In genomic region chr1:117709398-117709797, GRCh38 we compare ENCODE assay signal across 17 cellular contexts.
"Had no signal": no experiment of that assay in that cellular context is flagged by ENCODE, and none has a peak within 500 bp of the region (broad histone marks: within the 10 kb centered on the region; RNA-seq: fewer than 3 reads in every experiment).

No MANE protein-coding gene starts in this region.

- H3K4me3 ChIP-seq: colonic mucosa, heart left ventricle, left lung, lower lobe of right lung, right lobe of liver, spleen had no signal

- DNase-seq: colonic mucosa; effector CD4-positive, alpha-beta T cell; heart left ventricle; immature natural killer cell; left lung; lower lobe of right lung; mesenchymal stem cell; naive B cell; nephron progenitor cell; posterior cingulate gyrus; right lobe of liver; spleen; stimulated activated CD4-positive, alpha-beta T cell treated with anti-CD3 and anti-CD28 coated beads, Interleukin-15, amount 100 ng/mL, for 24 hours; stimulated activated CD4-positive, alpha-beta T cell treated with anti-CD3 and anti-CD28 coated beads, Interleukin-1b, Interleukin-23, amount 100 ng/mL, for 48 hours; stimulated activated CD4-positive, alpha-beta T cell treated with anti-CD3 and anti-CD28 coated beads, Interleukin-4, amount 100 ng/mL, for 24 hours; stimulated activated naive B cell treated with anti-CD40 and anti-IgM and Interleukin-4, amounts not matched to agents 10 μg/mL and 1 μg/mL and 100 μg/mL, for 72 hours; stimulated activated naive CD8-positive, alpha-beta T cell treated with anti-CD3 and anti-CD28 coated beads, Interleukin-15, amount 100 ng/mL, for 72 hours had no signal
